10 cellular contexts compared by ENCODE assay signal in genomic region chr14:69682607-69683263, GRCh38.
DNase-seq lines count a peak whose midpoint lies in the region; ATAC-seq and TF ChIP-seq lines count a peak whose summit lies in the region.
"Had no signal": no experiment of that assay in that cellular context is flagged by ENCODE, and none has a peak within 500 bp of the region (broad histone marks: within the 10 kb centered on the region; RNA-seq: fewer than 3 reads in every experiment).

No MANE protein-coding gene starts in this region.

- no peaks in the 10 kb centered on the region for H3K9me3 Mint-ChIP-seq in activated T-cell treated with anti-CD3 and anti-CD28 coated beads, Interleukin-2, amount 50 U/mL, for 24 hours
- no peaks in the 10 kb centered on the region for H3K9me3 Mint-ChIP-seq in activated CD8-positive, alpha-beta T cell treated with anti-CD3 and anti-CD28 coated beads for 36 hours
- H3K9me3 Mint-ChIP-seq in immature natural killer cell = peaks cover 0 to 1% (median 0%) of the 10 kb centered on the region in 6 donors

- peaks cover 70% of the 10 kb centered on the region for H3K36me3 Mint-ChIP-seq in activated T-cell treated with anti-CD3 and anti-CD28 coated beads, Interleukin-2, amount 50 U/mL, for 24 hours (ENCODE audit: low read depth)
- peaks cover 26% of the 10 kb centered on the region for H3K36me3 Mint-ChIP-seq in activated CD8-positive, alpha-beta T cell treated with anti-CD3 and anti-CD28 coated beads for 36 hours (ENCODE audit: low read depth)
- H3K36me3 Mint-ChIP-seq in immature natural killer cell = no peaks in the 10 kb centered on the region

- peak overlapping the region; percentile 25 for H3K27ac ChIP-seq in thymus (ENCODE audit: low read depth)

- no peak for DNase-seq in activated T-cell treated with anti-CD3 and anti-CD28 coated beads, Interleukin-2, amount 50 U/mL, for 24 hours
- no peak for DNase-seq in activated T-cell treated with anti-CD3 and anti-CD28 coated beads for 4 hours
- DNase-seq in activated CD8-positive, alpha-beta T cell treated with anti-CD3 and anti-CD28 coated beads for 36 hours = peak; percentile 40
- DNase-seq in immature natural killer cell = peak; percentile 21 to 38 (median 31)
- DNase-seq in ACHN = no peak
- no peak for DNase-seq in NK-92 treated with Interleukin-12 subunit alpha and Interleukin-12 subunit beta, amount 100 ng/mL, for 24 hours (lab: John Stamatoyannopoulos, UW)
- DNase-seq: NCI-H526, retina had no signal

- H3K9me3 ChIP-seq in thymus (ENCODE audit: control insufficient read depth) = no peaks in the 10 kb centered on the region

- H3K4me1 ChIP-seq in thymus (ENCODE audit: control insufficient read depth, insufficient read depth, low read length) = peaks cover 12% of the 10 kb centered on the region

- no peak overlapping the region for H3K4me3 ChIP-seq in thymus (ENCODE audit: low read length)

- no peak for TF ChIP-seq CTCF in activated CD8-positive, alpha-beta T cell treated with anti-CD3 and anti-CD28 coated beads for 36 hours (IDR thresholded peaks at IDR 0.05)

- ATAC-seq in activated CD8-positive, alpha-beta T cell treated with anti-CD3 and anti-CD28 coated beads for 36 hours = no peak
- ATAC-seq in HG03039 (IDR thresholded peaks at IDR 0.05; ENCODE audit: unreplicated experiment) = no peak

- peak overlapping the region; percentile 24 for H3K4me3 Mint-ChIP-seq in activated T-cell treated with anti-CD3 and anti-CD28 coated beads, Interleukin-2, amount 50 U/mL, for 24 hours
- H3K4me3 Mint-ChIP-seq in activated CD8-positive, alpha-beta T cell treated with anti-CD3 and anti-CD28 coated beads for 36 hours = no peak overlapping the region
- H3K4me3 Mint-ChIP-seq in immature natural killer cell = peak overlapping the region; percentile 48 to 64 (median 57)

- WGBS in thymus = 87% methylated on average over 1 of the region's 1 CpG

- no peaks in the 10 kb centered on the region for H3K27me3 ChIP-seq in thymus (ENCODE audit: control insufficient read depth, insufficient read depth)

- H3K27ac Mint-ChIP-seq in activated T-cell treated with anti-CD3 and anti-CD28 coated beads, Interleukin-2, amount 50 U/mL, for 24 hours = peak overlapping the region; percentile 99
- H3K27ac Mint-ChIP-seq in activated CD8-positive, alpha-beta T cell treated with anti-CD3 and anti-CD28 coated beads for 36 hours = peak overlapping the region; percentile 97
- H3K27ac Mint-ChIP-seq in immature natural killer cell = peak overlapping the region; percentile 62 to 82 (median 80)

- POLR2A ChIA-PET in activated CD8-positive, alpha-beta T cell treated with anti-CD3 and anti-CD28 coated beads for 36 hours (lab: Charles Lee) = interaction anchor here (1.2 to 1.5 kb wide), 2 partner anchors 9 to 42 kb away, joined by 3 to 5 read pairs; no protein-coding TSS in a partner anchor

- in situ Hi-C loops in ACHN (cut with HindIII; ENCODE audit: low pct_ligation_motif_present, low pct_unique_long_range_greater_than_20kb, low sequenced_read_pairs) = no loop called here

- intact Hi-C loops in activated CD8-positive, alpha-beta T cell treated with anti-CD3 and anti-CD28 coated beads for 36 hours (cut with micrococcal nuclease) = no loop called here

- H3K4me1 Mint-ChIP-seq in activated T-cell treated with anti-CD3 and anti-CD28 coated beads, Interleukin-2, amount 50 U/mL, for 24 hours (ENCODE audit: low read depth) = peaks cover 89% of the 10 kb centered on the region
- H3K4me1 Mint-ChIP-seq in activated CD8-positive, alpha-beta T cell treated with anti-CD3 and anti-CD28 coated beads for 36 hours (ENCODE audit: low read depth) = peaks cover 70% of the 10 kb centered on the region
- H3K4me1 Mint-ChIP-seq in immature natural killer cell = peaks cover 64 to 71% of the 10 kb centered on the region in 2 donors

- no peaks in the 10 kb centered on the region for H3K27me3 Mint-ChIP-seq in activated T-cell treated with anti-CD3 and anti-CD28 coated beads, Interleukin-2, amount 50 U/mL, for 24 hours
- no peaks in the 10 kb centered on the region for H3K27me3 Mint-ChIP-seq in activated CD8-positive, alpha-beta T cell treated with anti-CD3 and anti-CD28 coated beads for 36 hours
- H3K27me3 Mint-ChIP-seq in immature natural killer cell (ENCODE audit: low read depth in 3 of 3) = peaks cover 0 to 3% (median 0%) of the 10 kb centered on the region in 3 donors

- no peaks in the 10 kb centered on the region for H3K36me3 ChIP-seq in thymus (ENCODE audit: control insufficient read depth, insufficient read depth)

- CTCF ChIA-PET in activated CD8-positive, alpha-beta T cell treated with anti-CD3 and anti-CD28 coated beads for 36 hours (lab: Charles Lee) = interaction anchor here (1.0 to 2.9 kb wide), 3 partner anchors 8 to 79 kb away, joined by 3 to 8 read pairs (median 3); no protein-coding TSS in a partner anchor

Comparison
In these comparisons a context has a peak if more than half of its experiments do, and no peak if none do; other contexts are left out.
1. DNase-seq: peak in activated CD8-positive, alpha-beta T cell treated with anti-CD3 and anti-CD28 coated beads for 36 hours (single experiment) and immature natural killer cell (3 of 3); none in activated T-cell treated with anti-CD3 and anti-CD28 coated beads, Interleukin-2, amount 50 U/mL, for 24 hours (single experiment), activated T-cell treated with anti-CD3 and anti-CD28 coated beads for 4 hours (single experiment), ACHN (single experiment) and NK-92 treated with Interleukin-12 subunit alpha and Interleukin-12 subunit beta, amount 100 ng/mL, for 24 hours (single experiment).
2. Peak in every context shown above with its lines, with median percentiles within 50 percentile points of each other: H3K27ac Mint-ChIP-seq.